In the genomic region with DNA sequence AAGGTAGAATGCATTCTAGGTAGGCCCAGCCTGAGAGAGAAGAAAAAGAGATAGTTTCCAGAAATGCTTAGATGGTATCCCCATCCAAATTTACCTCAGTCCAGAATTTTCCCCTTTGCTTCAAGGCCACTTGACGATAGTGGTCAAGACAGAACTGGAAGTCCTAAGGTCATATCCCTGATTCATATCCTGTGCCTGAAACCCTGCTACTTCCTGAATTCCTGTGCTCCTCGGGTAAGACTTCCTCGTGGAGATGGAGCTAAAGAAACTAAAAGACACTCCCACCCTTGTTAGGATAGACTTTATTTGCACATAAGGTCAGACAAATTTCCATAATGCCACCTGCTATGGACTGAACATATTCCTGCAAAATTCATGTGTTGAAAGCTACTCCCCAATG, we compare ENCODE assay signal across 2 cellular contexts.
TF ChIP-seq lines count a peak whose summit lies in the region.

No MANE protein-coding gene starts in this region.

TF ChIP-seq in HepG2, 621 proteins besides CTCF, POLR2A, EP300 and RAD21 (continues in another document):
- TF ChIP-seq ZNF296 (CRISPR knock-in tag; conservative IDR thresholded peaks at IDR 0.05): no peak
- no peak for TF ChIP-seq NFYB (CRISPR knock-in tag; IDR thresholded peaks at IDR 0.05)
- no peak for TF ChIP-seq LRRFIP1 (CRISPR knock-in tag; conservative IDR thresholded peaks at IDR 0.05)
- TF ChIP-seq ZNF280D (CRISPR knock-in tag; IDR thresholded peaks at IDR 0.05): no peak
- TF ChIP-seq ZNF468 (CRISPR knock-in tag; IDR thresholded peaks at IDR 0.05): no peak
- no peak for TF ChIP-seq ZNF567 (CRISPR knock-in tag; IDR thresholded peaks at IDR 0.05; ENCODE audit: borderline replicate concordance)
- no peak for TF ChIP-seq KLF6 (CRISPR knock-in tag; IDR thresholded peaks at IDR 0.05)
- no peak for TF ChIP-seq ZNF710 (CRISPR knock-in tag; IDR thresholded peaks at IDR 0.05; ENCODE audit: borderline replicate concordance)
- no peak for TF ChIP-seq FOSL1 (CRISPR knock-in tag; IDR thresholded peaks at IDR 0.05; ENCODE audit: borderline replicate concordance)
- no peak for TF ChIP-seq FLYWCH1 (CRISPR knock-in tag; IDR thresholded peaks at IDR 0.05)
- TF ChIP-seq HMG20B (CRISPR knock-in tag; conservative IDR thresholded peaks at IDR 0.05): no peak
- TF ChIP-seq ZC3H13 (CRISPR knock-in tag; IDR thresholded peaks at IDR 0.05): no peak
- TF ChIP-seq YEATS4 (CRISPR knock-in tag; IDR thresholded peaks at IDR 0.05; ENCODE audit: borderline replicate concordance): no peak
- no peak for TF ChIP-seq ZNF292 (CRISPR knock-in tag; IDR thresholded peaks at IDR 0.05; ENCODE audit: borderline replicate concordance, low read depth)
- TF ChIP-seq, protein P1, sequence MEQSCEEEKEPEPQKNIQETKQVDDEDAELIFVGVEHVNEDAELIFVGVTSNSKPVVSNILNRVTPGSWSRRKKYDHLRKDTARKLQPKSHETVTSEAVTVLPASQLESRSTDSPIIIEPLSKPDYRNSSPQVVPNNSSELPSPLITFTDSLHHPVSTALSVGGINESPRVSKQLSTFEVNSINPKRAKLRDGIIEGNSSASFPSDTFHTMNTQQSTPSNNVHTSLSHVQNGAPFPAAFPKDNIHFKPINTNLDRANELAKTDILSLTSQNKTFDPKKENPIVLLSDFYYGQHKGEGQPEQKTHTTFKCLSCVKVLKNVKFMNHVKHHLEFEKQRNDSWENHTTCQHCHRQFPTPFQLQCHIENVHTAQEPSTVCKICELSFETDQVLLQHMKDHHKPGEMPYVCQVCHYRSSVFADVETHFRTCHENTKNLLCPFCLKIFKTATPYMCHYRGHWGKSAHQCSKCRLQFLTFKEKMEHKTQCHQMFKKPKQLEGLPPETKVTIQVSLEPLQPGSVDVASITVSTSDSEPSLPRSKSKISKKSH (CRISPR knock-in tag; IDR thresholded peaks at IDR 0.05; ENCODE audit: borderline replicate concordance): no peak

TF ChIP-seq in endothelial cell of umbilical vein, 7 proteins besides CTCF, POLR2A, EP300 and RAD21:
- no peak for TF ChIP-seq MYC (IDR thresholded peaks at IDR 0.05; ENCODE audit: low read depth, low read length)
- peak; percentile 8 for TF ChIP-seq JUN (IDR thresholded peaks at IDR 0.05; ENCODE audit: borderline replicate concordance, insufficient read depth, insufficient read length, low read depth)
- TF ChIP-seq FOS (IDR thresholded peaks at IDR 0.05; ENCODE audit: borderline replicate concordance, insufficient read depth, low read length): peak; percentile 63
- TF ChIP-seq, protein P2, sequence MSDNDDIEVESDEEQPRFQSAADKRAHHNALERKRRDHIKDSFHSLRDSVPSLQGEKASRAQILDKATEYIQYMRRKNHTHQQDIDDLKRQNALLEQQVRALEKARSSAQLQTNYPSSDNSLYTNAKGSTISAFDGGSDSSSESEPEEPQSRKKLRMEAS (IDR thresholded peaks at IDR 0.05; ENCODE audit: insufficient read depth, insufficient read length): no peak
- TF ChIP-seq EZH2 (IDR thresholded peaks at IDR 0.05; ENCODE audit: borderline replicate concordance, low read depth, low read length, severe bottlenecking): no peak
- TF ChIP-seq GATA2 (IDR thresholded peaks at IDR 0.05; ENCODE audit: insufficient read depth, insufficient read length, low read depth, low read length): no peak
- no peak for TF ChIP-seq POLR2AphosphoS5 (IDR thresholded peaks at IDR 0.05; ENCODE audit: insufficient read depth, low read depth, low read length)
